ENCODE assay signal across 1 cellular context in the genomic region with DNA sequence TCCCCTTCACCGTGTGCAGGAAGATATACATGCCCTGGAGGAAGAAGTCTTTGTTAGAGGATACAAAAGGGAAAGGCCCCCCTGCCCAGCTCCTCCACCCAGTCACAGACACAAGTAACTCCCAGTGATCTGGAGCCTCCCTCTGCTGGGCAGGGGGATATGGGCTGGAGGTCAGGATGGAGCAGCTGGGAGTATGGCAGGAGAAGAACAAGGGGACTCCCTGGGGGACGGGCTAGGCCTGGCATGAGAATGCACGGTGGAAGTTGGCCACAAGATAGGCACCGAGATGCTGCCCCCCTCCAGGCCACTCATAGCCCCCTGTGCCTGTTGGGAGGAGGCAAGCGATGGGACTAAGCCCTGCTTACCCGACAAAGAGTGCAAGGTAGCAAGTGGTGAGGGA.
TF ChIP-seq lines count a peak whose summit lies in the region.

No MANE protein-coding gene starts in this region.

TF ChIP-seq in HepG2, 621 proteins besides CTCF, POLR2A, EP300 and RAD21 (continued from another document):
- TF ChIP-seq PCBP1 (IDR thresholded peaks at IDR 0.05; ENCODE audit: borderline replicate concordance, low read depth, low read length) (no peak), ZNF773 (CRISPR knock-in tag; IDR thresholded peaks at IDR 0.05; ENCODE audit: borderline replicate concordance) (no peak), ZNF256 (CRISPR knock-in tag; conservative IDR thresholded peaks at IDR 0.05) (no peak), EED (CRISPR knock-in tag; IDR thresholded peaks at IDR 0.05) (no peak), GATAD2A (CRISPR knock-in tag; IDR thresholded peaks at IDR 0.05) (no peak), ZNF607 (CRISPR knock-in tag; IDR thresholded peaks at IDR 0.05; ENCODE audit: borderline replicate concordance) (no peak)
- TF ChIP-seq, protein P1, sequence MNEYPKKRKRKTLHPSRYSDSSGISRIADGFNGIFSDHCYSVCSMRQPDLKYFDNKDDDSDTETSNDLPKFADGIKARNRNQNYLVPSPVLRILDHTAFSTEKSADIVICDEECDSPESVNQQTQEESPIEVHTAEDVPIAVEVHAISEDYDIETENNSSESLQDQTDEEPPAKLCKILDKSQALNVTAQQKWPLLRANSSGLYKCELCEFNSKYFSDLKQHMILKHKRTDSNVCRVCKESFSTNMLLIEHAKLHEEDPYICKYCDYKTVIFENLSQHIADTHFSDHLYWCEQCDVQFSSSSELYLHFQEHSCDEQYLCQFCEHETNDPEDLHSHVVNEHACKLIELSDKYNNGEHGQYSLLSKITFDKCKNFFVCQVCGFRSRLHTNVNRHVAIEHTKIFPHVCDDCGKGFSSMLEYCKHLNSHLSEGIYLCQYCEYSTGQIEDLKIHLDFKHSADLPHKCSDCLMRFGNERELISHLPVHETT (CRISPR knock-in tag; conservative IDR thresholded peaks at IDR 0.05), result no peak
- TF ChIP-seq, protein P2, sequence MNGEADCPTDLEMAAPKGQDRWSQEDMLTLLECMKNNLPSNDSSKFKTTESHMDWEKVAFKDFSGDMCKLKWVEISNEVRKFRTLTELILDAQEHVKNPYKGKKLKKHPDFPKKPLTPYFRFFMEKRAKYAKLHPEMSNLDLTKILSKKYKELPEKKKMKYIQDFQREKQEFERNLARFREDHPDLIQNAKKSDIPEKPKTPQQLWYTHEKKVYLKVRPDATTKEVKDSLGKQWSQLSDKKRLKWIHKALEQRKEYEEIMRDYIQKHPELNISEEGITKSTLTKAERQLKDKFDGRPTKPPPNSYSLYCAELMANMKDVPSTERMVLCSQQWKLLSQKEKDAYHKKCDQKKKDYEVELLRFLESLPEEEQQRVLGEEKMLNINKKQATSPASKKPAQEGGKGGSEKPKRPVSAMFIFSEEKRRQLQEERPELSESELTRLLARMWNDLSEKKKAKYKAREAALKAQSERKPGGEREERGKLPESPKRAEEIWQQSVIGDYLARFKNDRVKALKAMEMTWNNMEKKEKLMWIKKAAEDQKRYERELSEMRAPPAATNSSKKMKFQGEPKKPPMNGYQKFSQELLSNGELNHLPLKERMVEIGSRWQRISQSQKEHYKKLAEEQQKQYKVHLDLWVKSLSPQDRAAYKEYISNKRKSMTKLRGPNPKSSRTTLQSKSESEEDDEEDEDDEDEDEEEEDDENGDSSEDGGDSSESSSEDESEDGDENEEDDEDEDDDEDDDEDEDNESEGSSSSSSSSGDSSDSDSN (CRISPR knock-in tag; IDR thresholded peaks at IDR 0.05), result no peak
